ENCODE assay signal across 9 cellular contexts in genomic region chr1:84141177-84142003, GRCh38. TPM values are rescaled to one million over a fixed set of nuclear protein-coding genes. Genes with fewer than 3 reads are reported as not detected.
DNase-seq lines count a peak whose midpoint lies in the region; ATAC-seq, FAIRE-seq and TF ChIP-seq lines count a peak whose summit lies in the region.
"Had no signal": no experiment of that assay in that cellular context is flagged by ENCODE, and none has a peak within 500 bp of the region (broad histone marks: within the 10 kb centered on the region; RNA-seq: fewer than 3 reads in every experiment).

No MANE protein-coding gene starts in this region.

- peaks cover 21% of the 10 kb centered on the region for H3K4me1 ChIP-seq in OCI-LY7 (ENCODE audit: insufficient read depth, low read length, poor library complexity, severe bottlenecking)
- H3K4me1 ChIP-seq in thoracic aorta (ENCODE audit: control insufficient read depth in 1 of 2, low read depth in 2 of 2), result no peaks in the 10 kb centered on the region

- intact Hi-C loops in OCI-LY7 (cut with micrococcal nuclease; ENCODE audit: unreplicated experiment), result loop anchor here (1.0 to 10.0 kb wide), 5 partner anchors 64 to 631 kb away; no protein-coding TSS in a partner anchor

- H3K27me3 ChIP-seq in thoracic aorta (replicated peaks; ENCODE audit: insufficient read depth), result no peaks in the 10 kb centered on the region

- H3K9me3 Mint-ChIP-seq in activated CD4-positive, alpha-beta memory T cell treated with anti-CD3 and anti-CD28 coated beads, Interleukin-2, amount 10 ng/mL, durations not matched to agents 7 days and 5 days, result no peaks in the 10 kb centered on the region

- peaks cover 15% of the 10 kb centered on the region for H3K4me1 Mint-ChIP-seq in activated CD4-positive, alpha-beta memory T cell treated with anti-CD3 and anti-CD28 coated beads, Interleukin-2, amount 10 ng/mL, durations not matched to agents 7 days and 5 days

- no peaks in the 10 kb centered on the region for H3K27me3 Mint-ChIP-seq in activated CD4-positive, alpha-beta memory T cell treated with anti-CD3 and anti-CD28 coated beads, Interleukin-2, amount 10 ng/mL, durations not matched to agents 7 days and 5 days

- POLR2A ChIA-PET in OCI-LY7 (lab: Charles Lee), result interaction anchor here (0.7 to 1.2 kb wide), 7 partner anchors 159 to 515 kb away, joined by 3 to 5 read pairs (median 3); partner anchors contain the start of gene CTBS
- POLR2A ChIA-PET in activated CD4-positive, alpha-beta memory T cell treated with anti-CD3 and anti-CD28 coated beads, Interleukin-2, amount 10 ng/mL, durations not matched to agents 7 days and 5 days (lab: Charles Lee), result interaction anchor here (1.0 to 1.5 kb wide), 2 partner anchors 294 to 433 kb away, joined by 3 to 6 read pairs; partner anchors contain the start of gene CTBS

- TF ChIP-seq CTCF in OCI-LY7 (conservative IDR thresholded peaks at IDR 0.05; ENCODE audit: low read length), result peak; percentile 92
- peak; percentile 43 for TF ChIP-seq CTCF in thoracic aorta (IDR thresholded peaks at IDR 0.05)

- BruUV-seq in OCI-LY7 (replicated peaks; lab: Mats Ljungman, UMichigan), result no TSS peak

- H3K27ac Mint-ChIP-seq in activated CD4-positive, alpha-beta memory T cell treated with anti-CD3 and anti-CD28 coated beads, Interleukin-2, amount 10 ng/mL, durations not matched to agents 7 days and 5 days, result no peak overlapping the region

- no peaks in the 10 kb centered on the region for H4K20me1 ChIP-seq in OCI-LY7 (ENCODE audit: insufficient read depth, low read length)

- H2AFZ ChIP-seq in OCI-LY7 (ENCODE audit: low read length), result peak overlapping the region; percentile 40

- peaks cover 25% of the 10 kb centered on the region for H3K79me2 ChIP-seq in OCI-LY7 (ENCODE audit: insufficient read depth, low read depth, low read length)

- CTCF ChIA-PET in OCI-LY7 (lab: Charles Lee; ENCODE audit: unreplicated experiment), result no interaction called here
- CTCF ChIA-PET in activated CD4-positive, alpha-beta memory T cell treated with anti-CD3 and anti-CD28 coated beads, Interleukin-2, amount 10 ng/mL, durations not matched to agents 7 days and 5 days (lab: Charles Lee), result interaction anchor here (0.8 to 2.5 kb wide), 12 partner anchors 157 to 631 kb away, joined by 3 to 43 read pairs (median 3); no protein-coding TSS in a partner anchor

- no peak for FAIRE-seq in urothelium cell line (lab: Jason Lieb, UNC)

- H3K27ac ChIP-seq in OCI-LY7 (ENCODE audit: low read depth, low read length, poor library complexity, severe bottlenecking) (no peak overlapping the region), thoracic aorta (no peak overlapping the region)

- ATAC-seq in thoracic aorta (ENCODE audit: insufficient number of reproducible peaks, low FRiP score, low read depth) (no peak), HG02970 (IDR thresholded peaks at IDR 0.05; ENCODE audit: low FRiP score, unreplicated experiment) (no peak)

- no peak overlapping the region for H3K4me3 Mint-ChIP-seq in activated CD4-positive, alpha-beta memory T cell treated with anti-CD3 and anti-CD28 coated beads, Interleukin-2, amount 10 ng/mL, durations not matched to agents 7 days and 5 days

- H3K36me3 ChIP-seq in OCI-LY7 (ENCODE audit: insufficient read depth, low read length) (no peaks in the 10 kb centered on the region), thoracic aorta (no peaks in the 10 kb centered on the region)

- no peaks in the 10 kb centered on the region for H3K9me2 ChIP-seq in OCI-LY7 (ENCODE audit: insufficient read depth, low read length)

- no peak overlapping the region for H3K4me2 ChIP-seq in OCI-LY7 (ENCODE audit: low read length)

- DNase-seq in SIG-M5 treated with dmso at 0.1 percent for 504 hours (lab: John Stamatoyannopoulos, UW; ENCODE audit: unreplicated experiment) (peak; percentile 48), SIG-M5 (lab: John Stamatoyannopoulos, UW) (no peak), OCI-LY7 (ENCODE audit: low spot score) (peak; percentile 46), fibroblast of gingiva (ENCODE audit: low read depth) (peak; percentile 7), thoracic aorta (ENCODE audit: low spot score) (no peak), urothelium cell line (ENCODE audit: low spot score) (no peak)
- no peak for DNase-seq in activated CD4-positive, alpha-beta memory T cell treated with anti-CD3 and anti-CD28 coated beads, Interleukin-2, amount 10 ng/mL, durations not matched to agents 7 days and 5 days
- DNase-seq: NCI-H774 had no signal

- peaks cover 2% of the 10 kb centered on the region for H3K36me3 Mint-ChIP-seq in activated CD4-positive, alpha-beta memory T cell treated with anti-CD3 and anti-CD28 coated beads, Interleukin-2, amount 10 ng/mL, durations not matched to agents 7 days and 5 days (ENCODE audit: low read depth)

- H3K4me3 ChIP-seq in OCI-LY7 (ENCODE audit: low read depth, low read length, poor library complexity, severe bottlenecking) (no peak overlapping the region), thoracic aorta (no peak overlapping the region)

- H3K9me3 ChIP-seq in OCI-LY7 (ENCODE audit: low read length), result no peaks in the 10 kb centered on the region
- peaks cover 3% of the 10 kb centered on the region for H3K9me3 ChIP-seq in thoracic aorta

RNA-seq across cellular contexts. Expression of gene PRKACB, which starts 2.7 kb away (rescaled TPM):
- 14.1 and 16.6 TPM in 2 replicates for total RNA-seq in OCI-LY7 (2014; rRNA removed; shearing (Covaris generic))
- 38.5 and 40.3 TPM in 2 replicates for total RNA-seq in OCI-LY7 (2022)
- total RNA-seq in thoracic aorta, result 10 to 100 TPM; 27.3 to 32.2 TPM
- total RNA-seq in activated CD4-positive, alpha-beta memory T cell treated with anti-CD3 and anti-CD28 coated beads, Interleukin-2, amount 10 ng/mL, durations not matched to agents 7 days and 5 days, result 10 to 100 TPM; 74.7 to 77.4 TPM

Comparison
In these comparisons a context has a peak if more than half of its experiments do, and no peak if none do; other contexts are left out.
1. DNase-seq: peak in SIG-M5 treated with dmso at 0.1 percent for 504 hours (single experiment), OCI-LY7 (single experiment) and fibroblast of gingiva (single experiment); none in SIG-M5 (single experiment), thoracic aorta (single experiment), urothelium cell line (single experiment) and activated CD4-positive, alpha-beta memory T cell treated with anti-CD3 and anti-CD28 coated beads, Interleukin-2, amount 10 ng/mL, durations not matched to agents 7 days and 5 days (single experiment).